8 cellular contexts compared by ENCODE assay signal in the genomic region with DNA sequence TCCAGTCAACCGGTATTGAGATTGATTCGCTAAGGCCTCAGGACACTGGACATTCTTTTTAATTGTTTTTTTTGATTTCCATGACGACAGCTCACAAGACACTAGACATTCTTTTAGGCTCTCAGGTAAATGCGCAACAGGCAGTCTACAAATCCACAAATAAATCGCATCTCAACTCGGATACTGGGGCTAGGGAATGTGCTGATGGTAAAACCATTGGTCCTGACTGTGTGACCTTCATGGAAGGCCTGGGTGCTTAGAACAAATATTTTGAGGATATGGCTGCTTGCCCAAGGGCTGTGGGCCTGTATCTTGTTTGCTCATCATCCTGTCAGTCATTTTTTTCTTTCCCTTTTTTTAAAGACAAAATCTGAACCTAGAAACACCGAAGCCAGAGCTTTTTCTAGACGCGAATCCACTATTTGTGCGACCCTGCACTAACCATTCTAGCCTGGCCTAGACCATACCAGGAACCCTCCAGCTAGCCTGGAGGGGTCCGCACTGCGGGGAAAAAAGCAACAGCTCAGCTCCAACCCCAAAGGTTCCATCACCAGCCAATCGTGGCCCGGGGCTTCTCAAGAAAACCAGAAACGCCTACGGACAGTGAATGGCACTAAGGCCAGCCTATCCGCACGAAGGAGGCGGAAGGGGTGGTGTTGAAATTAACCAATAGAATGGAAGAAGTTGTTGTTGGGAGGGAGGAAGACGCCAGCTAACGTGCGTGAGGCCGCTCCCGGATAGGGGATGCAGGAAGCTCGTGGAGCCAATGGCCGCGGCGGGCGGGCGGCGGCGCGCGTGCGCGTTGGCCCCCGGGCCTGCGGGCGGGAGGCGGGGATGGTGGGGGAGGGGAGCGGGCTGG. TPM values are rescaled to one million over a fixed set of nuclear protein-coding genes. Genes with fewer than 3 reads are reported as not detected.
DNase-seq lines count a peak whose midpoint lies in the region; ATAC-seq and TF ChIP-seq lines count a peak whose summit lies in the region.

No MANE protein-coding gene starts in this region.

- BruUV-seq in PC-3 (replicated peaks; lab: Mats Ljungman, UMichigan) = TSS peak; percentile 89

- POLR2A ChIA-PET in PC-3 (lab: Charles Lee; ENCODE audit: unreplicated experiment) = interaction anchor here (0.5 to 1.6 kb wide), 20 partner anchors 15 to 1861 kb away, joined by 3 to 29 read pairs (median 7); a partner anchor contains a TSS

- H3F3A ChIP-seq in PC-3 (ENCODE audit: low read length, unreplicated experiment) = no peaks in the 10 kb centered on the region

- DNase-seq in DMS53 (lab: John Stamatoyannopoulos, UW) = peak; percentile 99
- DNase-seq in Jurkat, Clone E6-1 (ENCODE audit: low read depth, low spot score) = peak; percentile 100
- peak; percentile 99 for DNase-seq in PC-3
- DNase-seq in activated T-cell treated with anti-CD3 and anti-CD28 coated beads, Interleukin-2, amount 50 U/mL, for 24 hours = peak; percentile 99
- peak; percentile 99 to 100 for DNase-seq in erythroblast (lab: John Stamatoyannopoulos, UW)
- DNase-seq in stimulated activated CD8-positive, alpha-beta memory T cell treated with anti-CD3 and anti-CD28 coated beads, Interleukin-4, amount 100 ng/mL, for 4 hours (ENCODE audit: low read depth in 2 of 2, low spot score in 1 of 2) = peak; percentile 94 to 95

- peaks cover 42% of the 10 kb centered on the region for H3K79me2 ChIP-seq in PC-3 (ENCODE audit: low read length)

- H3K27ac ChIP-seq in PC-3 (ENCODE audit: low read length) = peak overlapping the region; percentile 61
- peak overlapping the region; percentile 93 to 95 for H3K27ac ChIP-seq in mucosa of rectum (ENCODE audit: low read depth in 2 of 2, low read length in 2 of 2)

- H3K27me3 ChIP-seq in PC-3 (ENCODE audit: low read length) = no peaks in the 10 kb centered on the region
- no peaks in the 10 kb centered on the region for H3K27me3 ChIP-seq in mucosa of rectum (ENCODE audit: control insufficient read depth in 2 of 2, insufficient read depth in 2 of 2, low read length in 2 of 2)

- H3K36me3 ChIP-seq in PC-3 (ENCODE audit: low read depth, low read length) (peaks cover 30% of the 10 kb centered on the region), mucosa of rectum (ENCODE audit: control insufficient read depth in 2 of 2, insufficient read depth in 2 of 2, low read length in 2 of 2) (peaks cover 10 to 11% of the 10 kb centered on the region in 2 donors)

- H3K4me1 ChIP-seq in PC-3 (ENCODE audit: insufficient read depth, low read length) (peaks cover 24% of the 10 kb centered on the region), mucosa of rectum (ENCODE audit: control insufficient read depth in 2 of 2, insufficient read depth in 2 of 2, low read length in 2 of 2) (peaks cover 33 to 43% of the 10 kb centered on the region in 2 donors)

- ATAC-seq in GM21717 (IDR thresholded peaks at IDR 0.05; ENCODE audit: unreplicated experiment) (peak; percentile 95), PC-3 (peak; percentile 93)

- no peak for TF ChIP-seq CTCF in PC-3 (conservative IDR thresholded peaks at IDR 0.05; ENCODE audit: low read depth, low read length)

- no peaks in the 10 kb centered on the region for H3K9me3 Mint-ChIP-seq in activated T-cell treated with anti-CD3 and anti-CD28 coated beads, Interleukin-2, amount 50 U/mL, for 24 hours

- H3K4me1 Mint-ChIP-seq in activated T-cell treated with anti-CD3 and anti-CD28 coated beads, Interleukin-2, amount 50 U/mL, for 24 hours (ENCODE audit: low read depth) = peaks cover 51% of the 10 kb centered on the region

- H4K20me1 ChIP-seq in PC-3 (ENCODE audit: low read length) = peaks cover 35% of the 10 kb centered on the region

- CTCF ChIA-PET in PC-3 (lab: Charles Lee) = interaction anchor here (0.6 to 0.9 kb wide), 3 partner anchors 13 to 78 kb away, joined by 3 to 12 read pairs (median 4); a partner anchor contains a TSS

- H3K4me3 ChIP-seq in Jurkat, Clone E6-1 (ENCODE audit: low read length) = peak overlapping the region; percentile 69
- H3K4me3 ChIP-seq in PC-3 (ENCODE audit: low read length) = peak overlapping the region; percentile 65
- H3K4me3 ChIP-seq in mucosa of rectum (ENCODE audit: low read length in 2 of 2) = peak overlapping the region; percentile 60 to 73

- H3K36me3 Mint-ChIP-seq in activated T-cell treated with anti-CD3 and anti-CD28 coated beads, Interleukin-2, amount 50 U/mL, for 24 hours (ENCODE audit: low read depth) = peaks cover 39% of the 10 kb centered on the region

- H3K9me3 ChIP-seq in PC-3 (ENCODE audit: low read length) (no peaks in the 10 kb centered on the region), mucosa of rectum (ENCODE audit: control insufficient read depth in 2 of 2, low read length in 2 of 2) (no peaks in the 10 kb centered on the region)

- H3K27ac Mint-ChIP-seq in activated T-cell treated with anti-CD3 and anti-CD28 coated beads, Interleukin-2, amount 50 U/mL, for 24 hours = peak overlapping the region; percentile 98

- no peaks in the 10 kb centered on the region for H3K27me3 Mint-ChIP-seq in activated T-cell treated with anti-CD3 and anti-CD28 coated beads, Interleukin-2, amount 50 U/mL, for 24 hours

- peak overlapping the region; percentile 81 for H2AFZ ChIP-seq in PC-3 (ENCODE audit: low read length)

- H3K4me2 ChIP-seq in PC-3 (ENCODE audit: low read length) = peak overlapping the region; percentile 94

- peak overlapping the region; percentile 89 for H3K4me3 Mint-ChIP-seq in activated T-cell treated with anti-CD3 and anti-CD28 coated beads, Interleukin-2, amount 50 U/mL, for 24 hours

- H3K9ac ChIP-seq in PC-3 (ENCODE audit: low read length) (peak overlapping the region; percentile 98), mucosa of rectum (ENCODE audit: low read depth in 1 of 2, low read length in 2 of 2) (peak overlapping the region; percentile 75 to 88)

- peak; percentile 99 for TF ChIP-seq POLR2A in erythroblast (IDR thresholded peaks at IDR 0.05; ENCODE audit: low read length)

- intact Hi-C loops in PC-3 (cut with micrococcal nuclease) = loop anchor here (1.0 to 5.0 kb wide), 3 partner anchors 50 to 72 kb away; no protein-coding TSS in a partner anchor

- no peaks in the 10 kb centered on the region for H3K9me2 ChIP-seq in PC-3 (replicated peaks; ENCODE audit: low read length)

RNA-seq across cellular contexts. Expression of a gene that starts 18.1 kb away (rescaled TPM):
- polyA plus RNA-seq in Jurkat, Clone E6-1 (2012; ENCODE audit: insufficient read depth, insufficient read length) = 51.1 TPM
- total RNA-seq in PC-3 (2014; rRNA removed) = 42.7 and 50.6 TPM in 2 replicates

Comparison
In these comparisons a context has a peak if more than half of its experiments do, and no peak if none do; other contexts are left out.
1. Peak in every context shown above with its lines: DNase-seq, ATAC-seq, H3K4me3 ChIP-seq and H3K27ac ChIP-seq.